19 cellular contexts compared by ENCODE assay signal in the genomic region with DNA sequence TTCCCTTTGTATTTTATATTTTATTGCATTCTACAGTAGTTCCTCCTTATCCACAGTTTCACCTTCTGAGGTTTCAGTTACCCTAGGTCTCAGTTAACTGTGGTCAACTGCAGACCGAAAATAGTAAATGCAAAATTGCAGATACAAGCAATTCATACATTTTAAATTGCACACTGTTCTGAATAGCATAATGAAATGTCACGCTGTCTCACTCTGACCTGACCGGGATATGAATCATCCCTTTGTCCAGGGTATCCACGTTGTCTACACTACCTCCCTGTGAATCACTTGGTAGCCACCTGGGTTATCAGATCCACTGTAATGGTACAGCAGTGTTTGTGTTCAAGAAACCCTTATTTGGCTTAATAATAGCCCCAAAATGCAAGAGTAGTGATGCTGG.
DNase-seq lines count a peak whose midpoint lies in the region; ATAC-seq and TF ChIP-seq lines count a peak whose summit lies in the region.
"Had no signal": no experiment of that assay in that cellular context is flagged by ENCODE, and none has a peak within 500 bp of the region (broad histone marks: within the 10 kb centered on the region; RNA-seq: fewer than 3 reads in every experiment).

No MANE protein-coding gene starts in this region.

- H3K36me3 Mint-ChIP-seq in osteocyte (ENCODE audit: unreplicated experiment) (peaks cover 6% of the 10 kb centered on the region), Calu3 (ENCODE audit: insufficient read depth, unreplicated experiment) (no peaks in the 10 kb centered on the region)

- H3K9me3 Mint-ChIP-seq in osteocyte (ENCODE audit: unreplicated experiment), result no peaks in the 10 kb centered on the region
- no peaks in the 10 kb centered on the region for H3K9me3 Mint-ChIP-seq in Calu3 (ENCODE audit: low read depth, unreplicated experiment)
- H3K9me3 Mint-ChIP-seq: effector memory CD8-positive, alpha-beta T cell had no signal

- BruUV-seq in PC-3 (replicated peaks; lab: Mats Ljungman, UMichigan) (no TSS peak), Calu3 (replicated peaks; lab: Mats Ljungman, UMichigan) (no TSS peak)

- H3F3A ChIP-seq in PC-3 (ENCODE audit: low read length, unreplicated experiment), result no peaks in the 10 kb centered on the region

- H2AFZ ChIP-seq in PC-3 (ENCODE audit: low read length), result peak overlapping the region; percentile 43; the same call in 1 of the 2 replicates

- no peaks in the 10 kb centered on the region for H3K9me2 ChIP-seq in PC-3 (replicated peaks; ENCODE audit: low read length)

- CTCF ChIA-PET in PC-3 (lab: Charles Lee), result no interaction called here
- CTCF ChIA-PET in Calu3 (lab: Charles Lee), result no interaction called here

- ATAC-seq in PC-3 (peak; percentile 100), HG03520 (IDR thresholded peaks at IDR 0.05; ENCODE audit: unreplicated experiment) (no peak), HG02973 (IDR thresholded peaks at IDR 0.05; ENCODE audit: unreplicated experiment) (no peak)
- ATAC-seq: activated CD8-positive, alpha-beta T cell treated with anti-CD3 and anti-CD28 coated beads, Interleukin-2, amount 10 ng/mL, durations not matched to agents 7 days and 5 days; body of pancreas; effector memory CD8-positive, alpha-beta T cell; left colon had no signal

- no peak overlapping the region for H3K9ac ChIP-seq in PC-3 (ENCODE audit: low read length)

- peak overlapping the region; percentile 29 for H3K4me2 ChIP-seq in PC-3 (ENCODE audit: low read length)

- in situ Hi-C loops in brain microvascular endothelial cell (cut with HindIII; ENCODE audit: low pct_ligation_motif_present, low sequenced_read_pairs), result no loop called here

- peaks cover 18% of the 10 kb centered on the region for H3K4me1 ChIP-seq in PC-3 (ENCODE audit: insufficient read depth, low read length)
- H3K4me1 ChIP-seq: body of pancreas had no signal

- no peaks in the 10 kb centered on the region for H4K20me1 ChIP-seq in PC-3 (ENCODE audit: low read length)

- peak; percentile 4 for DNase-seq in H4 (ENCODE audit: low spot score)
- DNase-seq in PC-3, result peak; percentile 75
- peak; percentile 59 for DNase-seq in brain microvascular endothelial cell
- DNase-seq in lung microvascular endothelial cell (ENCODE audit: low read depth in 2 of 2), result peak; percentile 74 to 82
- no peak for DNase-seq in osteocyte (ENCODE audit: extremely low spot score, unreplicated experiment)
- DNase-seq in Calu3, result no peak
- DNase-seq: activated CD8-positive, alpha-beta T cell treated with anti-CD3 and anti-CD28 coated beads, Interleukin-2, amount 10 ng/mL, durations not matched to agents 7 days and 5 days; activated effector memory CD4-positive, alpha-beta T cell treated with Interleukin-2 at 50 U/mL for 16 hours; body of pancreas; DMS53; effector memory CD8-positive, alpha-beta T cell; left colon; NCI-H1694; NCI-H524 treated with DMSO at 0.1 percent for 48 hours; Right ventricle myocardium superior; stimulated activated CD4-positive, alpha-beta T cell treated with anti-CD3 and anti-CD28 coated beads, Interleukin-2, amount 100 ng/mL, for 24 hours had no signal

- TF ChIP-seq CTCF in PC-3 (conservative IDR thresholded peaks at IDR 0.05; ENCODE audit: low read depth, low read length) (no peak), brain microvascular endothelial cell (IDR thresholded peaks at IDR 0.05; ENCODE audit: low read depth, low read length, missing control alignments) (no peak), osteocyte (IDR thresholded peaks at IDR 0.05) (no peak), Calu3 (IDR thresholded peaks at IDR 0.05; ENCODE audit: unreplicated experiment) (no peak)

- POLR2A ChIA-PET in PC-3 (lab: Charles Lee; ENCODE audit: unreplicated experiment), result no interaction called here

- no peaks in the 10 kb centered on the region for H3K9me3 ChIP-seq in PC-3 (ENCODE audit: low read length)
- H3K9me3 ChIP-seq: body of pancreas had no signal

- no peaks in the 10 kb centered on the region for H3K4me1 Mint-ChIP-seq in osteocyte (ENCODE audit: unreplicated experiment)
- no peaks in the 10 kb centered on the region for H3K4me1 Mint-ChIP-seq in Calu3 (ENCODE audit: low read depth, unreplicated experiment)
- H3K4me1 Mint-ChIP-seq: B cell had no signal

- no peak overlapping the region for H3K27ac Mint-ChIP-seq in osteocyte (ENCODE audit: unreplicated experiment)
- H3K27ac Mint-ChIP-seq in Calu3 (ENCODE audit: unreplicated experiment), result no peak overlapping the region
- H3K27ac Mint-ChIP-seq: activated CD8-positive, alpha-beta T cell treated with anti-CD3 and anti-CD28 coated beads, Interleukin-2, amount 10 ng/mL, durations not matched to agents 7 days and 5 days; B cell; effector memory CD8-positive, alpha-beta T cell had no signal

- no peak overlapping the region for H3K4me3 Mint-ChIP-seq in osteocyte (ENCODE audit: unreplicated experiment)
- H3K4me3 Mint-ChIP-seq in Calu3 (ENCODE audit: low read depth, unreplicated experiment), result no peak overlapping the region
- H3K4me3 Mint-ChIP-seq: activated CD8-positive, alpha-beta T cell treated with anti-CD3 and anti-CD28 coated beads, Interleukin-2, amount 10 ng/mL, durations not matched to agents 7 days and 5 days; B cell; effector memory CD8-positive, alpha-beta T cell had no signal

- intact Hi-C loops in PC-3 (cut with micrococcal nuclease), result no loop called here
- intact Hi-C loops in Calu3 (cut with micrococcal nuclease; ENCODE audit: unreplicated experiment), result no loop called here

- H3K27me3 Mint-ChIP-seq in osteocyte (ENCODE audit: unreplicated experiment), result no peaks in the 10 kb centered on the region
- no peaks in the 10 kb centered on the region for H3K27me3 Mint-ChIP-seq in Calu3 (ENCODE audit: unreplicated experiment)

- H3K36me3 ChIP-seq in PC-3 (ENCODE audit: low read depth, low read length) (no peaks in the 10 kb centered on the region), brain microvascular endothelial cell (replicated peaks) (no peaks in the 10 kb centered on the region)

- no peaks in the 10 kb centered on the region for H3K27me3 ChIP-seq in PC-3 (ENCODE audit: low read length)
- no peaks in the 10 kb centered on the region for H3K27me3 ChIP-seq in brain microvascular endothelial cell (replicated peaks)
- H3K27me3 ChIP-seq: body of pancreas had no signal

- H3K4me3 ChIP-seq in PC-3 (ENCODE audit: low read length), result no peak overlapping the region
- H3K4me3 ChIP-seq in brain microvascular endothelial cell (ENCODE audit: low read depth, low read length), result no peak overlapping the region
- H3K4me3 ChIP-seq: body of pancreas had no signal

- peak overlapping the region; percentile 44 for H3K27ac ChIP-seq in PC-3 (ENCODE audit: low read length)
- no peak overlapping the region for H3K27ac ChIP-seq in brain microvascular endothelial cell
- H3K27ac ChIP-seq: body of pancreas had no signal

- H3K79me2 ChIP-seq in PC-3 (ENCODE audit: low read length), result no peaks in the 10 kb centered on the region

Comparison
In these comparisons a context has a peak if more than half of its experiments do, and no peak if none do; other contexts are left out.
1. DNase-seq: peak in H4 (single experiment), PC-3 (single experiment), brain microvascular endothelial cell (single experiment) and lung microvascular endothelial cell (2 of 2); none in osteocyte (single experiment) and Calu3 (single experiment).